In the genomic region with DNA sequence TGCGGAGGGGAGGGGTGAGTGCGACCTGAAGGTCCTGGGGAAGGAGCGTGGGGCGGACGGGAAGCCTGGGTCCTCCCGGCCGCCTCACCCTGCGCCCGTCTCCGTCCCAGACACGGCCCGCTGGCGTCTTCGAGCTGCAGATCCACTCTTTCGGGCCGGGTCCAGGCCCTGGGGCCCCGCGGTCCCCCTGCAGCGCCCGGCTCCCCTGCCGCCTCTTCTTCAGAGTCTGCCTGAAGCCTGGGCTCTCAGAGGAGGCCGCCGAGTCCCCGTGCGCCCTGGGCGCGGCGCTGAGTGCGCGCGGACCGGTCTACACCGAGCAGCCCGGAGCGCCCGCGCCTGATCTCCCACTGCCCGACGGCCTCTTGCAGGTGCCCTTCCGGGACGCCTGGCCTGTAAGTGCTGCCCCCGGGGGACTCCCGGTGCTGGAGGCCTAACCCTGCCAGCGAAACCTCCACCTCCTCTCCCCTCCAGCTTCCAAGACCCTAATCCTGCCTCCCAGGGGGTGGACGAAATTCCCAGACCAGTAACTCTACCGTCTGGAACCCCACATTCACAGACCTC, we compare ENCODE assay signal across 2 cellular contexts.
TF ChIP-seq lines count a peak whose summit lies in the region.

No MANE protein-coding gene starts in this region.

TF ChIP-seq in HEK293, 187 proteins besides CTCF, POLR2A, EP300 and RAD21:
- no peak for TF ChIP-seq ZNF596 (tag by site-specific recombination; IDR thresholded peaks at IDR 0.05)
- no peak for TF ChIP-seq ZNF677 (tag by site-specific recombination; IDR thresholded peaks at IDR 0.05)
- TF ChIP-seq ZBTB1 (tag by site-specific recombination; IDR thresholded peaks at IDR 0.05): no peak
- peak; percentile 13; the same call in 1 of the 2 replicates for TF ChIP-seq ZNF335 (tag by site-specific recombination; conservative IDR thresholded peaks at IDR 0.05)
- no peak for TF ChIP-seq GFI1B (tag by site-specific recombination; IDR thresholded peaks at IDR 0.05)
- TF ChIP-seq ZIC2 (tag by site-specific recombination; IDR thresholded peaks at IDR 0.05): peak; percentile 42; the same call in 1 of the 2 replicates
- peak; percentile 39; the same call in 1 of the 2 replicates for TF ChIP-seq ZNF561 (tag by site-specific recombination; IDR thresholded peaks at IDR 0.05; ENCODE audit: borderline replicate concordance)
- TF ChIP-seq ZNF132 (tag by site-specific recombination; IDR thresholded peaks at IDR 0.05; ENCODE audit: borderline replicate concordance): no peak
- TF ChIP-seq, protein P1, sequence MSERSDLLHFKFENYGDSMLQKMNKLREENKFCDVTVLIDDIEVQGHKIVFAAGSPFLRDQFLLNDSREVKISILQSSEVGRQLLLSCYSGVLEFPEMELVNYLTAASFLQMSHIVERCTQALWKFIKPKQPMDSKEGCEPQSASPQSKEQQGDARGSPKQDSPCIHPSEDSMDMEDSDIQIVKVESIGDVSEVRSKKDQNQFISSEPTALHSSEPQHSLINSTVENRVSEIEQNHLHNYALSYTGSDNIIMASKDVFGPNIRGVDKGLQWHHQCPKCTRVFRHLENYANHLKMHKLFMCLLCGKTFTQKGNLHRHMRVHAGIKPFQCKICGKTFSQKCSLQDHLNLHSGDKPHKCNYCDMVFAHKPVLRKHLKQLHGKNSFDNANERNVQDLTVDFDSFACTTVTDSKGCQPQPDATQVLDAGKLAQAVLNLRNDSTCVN (tag by site-specific recombination; optimal IDR thresholded peaks at IDR 0.05): peak; percentile 33

TF ChIP-seq in WTC11, 78 proteins besides CTCF, POLR2A, EP300 and RAD21:
- TF ChIP-seq ZNF423 (CRISPR knock-in tag; IDR thresholded peaks at IDR 0.05) (peak; percentile 10; the same call in 1 of the 2 replicates), GABPB1 (CRISPR knock-in tag; IDR thresholded peaks at IDR 0.05) (no peak), CREM (CRISPR knock-in tag; IDR thresholded peaks at IDR 0.05) (no peak), TEAD1 (CRISPR knock-in tag; IDR thresholded peaks at IDR 0.05) (0 out of 2 replicates have a peak, but pooled peaks have one; percentile 21), ETV6 (CRISPR knock-in tag; IDR thresholded peaks at IDR 0.05) (peak; percentile 30; the same call in 1 of the 2 replicates), TCF7 (CRISPR knock-in tag; IDR thresholded peaks at IDR 0.05; ENCODE audit: low read depth) (no peak), NFYB (CRISPR knock-in tag; conservative IDR thresholded peaks at IDR 0.05; ENCODE audit: low read depth) (no peak), ATF1 (CRISPR knock-in tag; IDR thresholded peaks at IDR 0.05) (no peak)
- TF ChIP-seq, protein P2, sequence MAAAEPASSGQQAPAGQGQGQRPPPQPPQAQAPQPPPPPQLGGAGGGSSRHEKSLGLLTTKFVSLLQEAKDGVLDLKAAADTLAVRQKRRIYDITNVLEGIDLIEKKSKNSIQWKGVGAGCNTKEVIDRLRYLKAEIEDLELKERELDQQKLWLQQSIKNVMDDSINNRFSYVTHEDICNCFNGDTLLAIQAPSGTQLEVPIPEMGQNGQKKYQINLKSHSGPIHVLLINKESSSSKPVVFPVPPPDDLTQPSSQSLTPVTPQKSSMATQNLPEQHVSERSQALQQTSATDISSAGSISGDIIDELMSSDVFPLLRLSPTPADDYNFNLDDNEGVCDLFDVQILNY (CRISPR knock-in tag; IDR thresholded peaks at IDR 0.05): 0 out of 2 replicates have a peak, but pooled peaks have one; percentile 60
- TF ChIP-seq, protein P3, sequence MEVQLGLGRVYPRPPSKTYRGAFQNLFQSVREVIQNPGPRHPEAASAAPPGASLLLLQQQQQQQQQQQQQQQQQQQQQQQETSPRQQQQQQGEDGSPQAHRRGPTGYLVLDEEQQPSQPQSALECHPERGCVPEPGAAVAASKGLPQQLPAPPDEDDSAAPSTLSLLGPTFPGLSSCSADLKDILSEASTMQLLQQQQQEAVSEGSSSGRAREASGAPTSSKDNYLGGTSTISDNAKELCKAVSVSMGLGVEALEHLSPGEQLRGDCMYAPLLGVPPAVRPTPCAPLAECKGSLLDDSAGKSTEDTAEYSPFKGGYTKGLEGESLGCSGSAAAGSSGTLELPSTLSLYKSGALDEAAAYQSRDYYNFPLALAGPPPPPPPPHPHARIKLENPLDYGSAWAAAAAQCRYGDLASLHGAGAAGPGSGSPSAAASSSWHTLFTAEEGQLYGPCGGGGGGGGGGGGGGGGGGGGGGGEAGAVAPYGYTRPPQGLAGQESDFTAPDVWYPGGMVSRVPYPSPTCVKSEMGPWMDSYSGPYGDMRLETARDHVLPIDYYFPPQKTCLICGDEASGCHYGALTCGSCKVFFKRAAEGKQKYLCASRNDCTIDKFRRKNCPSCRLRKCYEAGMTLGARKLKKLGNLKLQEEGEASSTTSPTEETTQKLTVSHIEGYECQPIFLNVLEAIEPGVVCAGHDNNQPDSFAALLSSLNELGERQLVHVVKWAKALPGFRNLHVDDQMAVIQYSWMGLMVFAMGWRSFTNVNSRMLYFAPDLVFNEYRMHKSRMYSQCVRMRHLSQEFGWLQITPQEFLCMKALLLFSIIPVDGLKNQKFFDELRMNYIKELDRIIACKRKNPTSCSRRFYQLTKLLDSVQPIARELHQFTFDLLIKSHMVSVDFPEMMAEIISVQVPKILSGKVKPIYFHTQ (CRISPR knock-in tag; IDR thresholded peaks at IDR 0.05): no peak
- TF ChIP-seq, protein P4, sequence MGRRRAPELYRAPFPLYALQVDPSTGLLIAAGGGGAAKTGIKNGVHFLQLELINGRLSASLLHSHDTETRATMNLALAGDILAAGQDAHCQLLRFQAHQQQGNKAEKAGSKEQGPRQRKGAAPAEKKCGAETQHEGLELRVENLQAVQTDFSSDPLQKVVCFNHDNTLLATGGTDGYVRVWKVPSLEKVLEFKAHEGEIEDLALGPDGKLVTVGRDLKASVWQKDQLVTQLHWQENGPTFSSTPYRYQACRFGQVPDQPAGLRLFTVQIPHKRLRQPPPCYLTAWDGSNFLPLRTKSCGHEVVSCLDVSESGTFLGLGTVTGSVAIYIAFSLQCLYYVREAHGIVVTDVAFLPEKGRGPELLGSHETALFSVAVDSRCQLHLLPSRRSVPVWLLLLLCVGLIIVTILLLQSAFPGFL (CRISPR knock-in tag; IDR thresholded peaks at IDR 0.05; ENCODE audit: borderline replicate concordance): no peak
- TF ChIP-seq, protein P5, sequence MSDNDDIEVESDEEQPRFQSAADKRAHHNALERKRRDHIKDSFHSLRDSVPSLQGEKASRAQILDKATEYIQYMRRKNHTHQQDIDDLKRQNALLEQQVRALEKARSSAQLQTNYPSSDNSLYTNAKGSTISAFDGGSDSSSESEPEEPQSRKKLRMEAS (CRISPR knock-in tag; IDR thresholded peaks at IDR 0.05): peak; percentile 45
- TF ChIP-seq, protein P6, sequence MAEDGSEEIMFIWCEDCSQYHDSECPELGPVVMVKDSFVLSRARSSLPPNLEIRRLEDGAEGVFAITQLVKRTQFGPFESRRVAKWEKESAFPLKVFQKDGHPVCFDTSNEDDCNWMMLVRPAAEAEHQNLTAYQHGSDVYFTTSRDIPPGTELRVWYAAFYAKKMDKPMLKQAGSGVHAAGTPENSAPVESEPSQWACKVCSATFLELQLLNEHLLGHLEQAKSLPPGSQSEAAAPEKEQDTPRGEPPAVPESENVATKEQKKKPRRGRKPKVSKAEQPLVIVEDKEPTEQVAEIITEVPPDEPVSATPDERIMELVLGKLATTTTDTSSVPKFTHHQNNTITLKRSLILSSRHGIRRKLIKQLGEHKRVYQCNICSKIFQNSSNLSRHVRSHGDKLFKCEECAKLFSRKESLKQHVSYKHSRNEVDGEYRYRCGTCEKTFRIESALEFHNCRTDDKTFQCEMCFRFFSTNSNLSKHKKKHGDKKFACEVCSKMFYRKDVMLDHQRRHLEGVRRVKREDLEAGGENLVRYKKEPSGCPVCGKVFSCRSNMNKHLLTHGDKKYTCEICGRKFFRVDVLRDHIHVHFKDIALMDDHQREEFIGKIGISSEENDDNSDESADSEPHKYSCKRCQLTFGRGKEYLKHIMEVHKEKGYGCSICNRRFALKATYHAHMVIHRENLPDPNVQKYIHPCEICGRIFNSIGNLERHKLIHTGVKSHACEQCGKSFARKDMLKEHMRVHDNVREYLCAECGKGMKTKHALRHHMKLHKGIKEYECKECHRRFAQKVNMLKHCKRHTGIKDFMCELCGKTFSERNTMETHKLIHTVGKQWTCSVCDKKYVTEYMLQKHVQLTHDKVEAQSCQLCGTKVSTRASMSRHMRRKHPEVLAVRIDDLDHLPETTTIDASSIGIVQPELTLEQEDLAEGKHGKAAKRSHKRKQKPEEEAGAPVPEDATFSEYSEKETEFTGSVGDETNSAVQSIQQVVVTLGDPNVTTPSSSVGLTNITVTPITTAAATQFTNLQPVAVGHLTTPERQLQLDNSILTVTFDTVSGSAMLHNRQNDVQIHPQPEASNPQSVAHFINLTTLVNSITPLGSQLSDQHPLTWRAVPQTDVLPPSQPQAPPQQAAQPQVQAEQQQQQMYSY (CRISPR knock-in tag; IDR thresholded peaks at IDR 0.05): peak; percentile 53; the same call in 1 of the 2 replicates
- TF ChIP-seq, protein P7, sequence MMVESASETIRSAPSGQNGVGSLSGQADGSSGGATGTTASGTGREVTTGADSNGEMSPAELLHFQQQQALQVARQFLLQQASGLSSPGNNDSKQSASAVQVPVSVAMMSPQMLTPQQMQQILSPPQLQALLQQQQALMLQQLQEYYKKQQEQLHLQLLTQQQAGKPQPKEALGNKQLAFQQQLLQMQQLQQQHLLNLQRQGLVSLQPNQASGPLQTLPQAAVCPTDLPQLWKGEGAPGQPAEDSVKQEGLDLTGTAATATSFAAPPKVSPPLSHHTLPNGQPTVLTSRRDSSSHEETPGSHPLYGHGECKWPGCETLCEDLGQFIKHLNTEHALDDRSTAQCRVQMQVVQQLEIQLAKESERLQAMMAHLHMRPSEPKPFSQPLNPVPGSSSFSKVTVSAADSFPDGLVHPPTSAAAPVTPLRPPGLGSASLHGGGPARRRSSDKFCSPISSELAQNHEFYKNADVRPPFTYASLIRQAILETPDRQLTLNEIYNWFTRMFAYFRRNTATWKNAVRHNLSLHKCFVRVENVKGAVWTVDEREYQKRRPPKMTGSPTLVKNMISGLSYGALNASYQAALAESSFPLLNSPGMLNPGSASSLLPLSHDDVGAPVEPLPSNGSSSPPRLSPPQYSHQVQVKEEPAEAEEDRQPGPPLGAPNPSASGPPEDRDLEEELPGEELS (CRISPR knock-in tag; IDR thresholded peaks at IDR 0.05): no peak
- TF ChIP-seq, protein P8, sequence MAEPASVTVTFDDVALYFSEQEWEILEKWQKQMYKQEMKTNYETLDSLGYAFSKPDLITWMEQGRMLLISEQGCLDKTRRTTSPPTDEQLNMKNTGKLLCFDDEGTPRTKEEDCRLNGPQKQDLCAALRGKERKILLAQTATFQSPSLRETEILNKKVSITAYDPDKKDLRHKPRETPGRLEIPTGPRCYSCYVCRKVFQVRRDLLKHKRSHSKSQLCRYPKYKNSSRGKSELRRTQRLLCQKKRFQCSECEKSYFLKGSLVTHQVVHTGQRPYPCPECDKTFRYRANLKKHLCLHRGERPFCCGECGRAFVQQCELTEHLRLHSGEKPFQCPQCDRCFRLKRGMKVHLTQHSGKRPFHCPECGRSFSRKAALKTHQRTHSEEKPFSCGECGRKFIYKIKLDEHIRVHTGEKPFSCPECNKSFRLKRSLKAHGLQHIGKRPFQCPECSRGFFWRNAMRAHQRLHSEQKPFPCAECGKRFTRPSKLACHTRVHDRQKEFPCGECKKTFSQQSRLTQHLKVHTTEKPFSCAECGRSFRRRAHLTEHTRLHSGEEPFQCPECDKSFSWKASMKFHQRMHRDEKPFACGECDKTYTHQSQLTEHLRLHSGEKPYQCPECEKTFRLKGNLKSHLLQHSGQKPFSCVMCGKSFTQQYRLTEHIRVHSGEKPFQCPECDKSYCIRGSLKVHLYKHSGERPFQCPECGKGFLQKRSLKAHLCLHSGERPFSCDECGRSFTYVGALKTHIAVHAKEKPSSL (CRISPR knock-in tag; conservative IDR thresholded peaks at IDR 0.05): no peak
- TF ChIP-seq, protein P9, sequence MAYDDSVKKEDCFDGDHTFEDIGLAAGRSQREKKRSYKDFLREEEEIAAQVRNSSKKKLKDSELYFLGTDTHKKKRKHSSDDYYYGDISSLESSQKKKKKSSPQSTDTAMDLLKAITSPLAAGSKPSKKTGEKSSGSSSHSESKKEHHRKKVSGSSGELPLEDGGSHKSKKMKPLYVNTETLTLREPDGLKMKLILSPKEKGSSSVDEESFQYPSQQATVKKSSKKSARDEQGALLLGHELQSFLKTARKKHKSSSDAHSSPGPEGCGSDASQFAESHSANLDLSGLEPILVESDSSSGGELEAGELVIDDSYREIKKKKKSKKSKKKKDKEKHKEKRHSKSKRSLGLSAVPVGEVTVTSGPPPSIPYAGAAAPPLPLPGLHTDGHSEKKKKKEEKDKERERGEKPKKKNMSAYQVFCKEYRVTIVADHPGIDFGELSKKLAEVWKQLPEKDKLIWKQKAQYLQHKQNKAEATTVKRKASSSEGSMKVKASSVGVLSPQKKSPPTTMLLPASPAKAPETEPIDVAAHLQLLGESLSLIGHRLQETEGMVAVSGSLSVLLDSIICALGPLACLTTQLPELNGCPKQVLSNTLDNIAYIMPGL (CRISPR knock-in tag; IDR thresholded peaks at IDR 0.05): peak; percentile 71; the same call in 1 of the 2 replicates
TF ChIP-seq in WTC11: peak in this region for 7.
